In genomic region chr1:150366416-150367296, GRCh38 we compare ENCODE assay signal across 1 cellular context.
TF ChIP-seq lines count a peak whose summit lies in the region.

No MANE protein-coding gene starts in this region.

TF ChIP-seq in K562, 482 proteins besides CTCF, POLR2A, EP300 and RAD21:
- TF ChIP-seq C11orf30 (IDR thresholded peaks at IDR 0.05; ENCODE audit: low read depth) (peak; percentile 89), ARID3A (IDR thresholded peaks at IDR 0.05; ENCODE audit: borderline replicate concordance, low read depth, low read length) (0 out of 2 replicates have a peak, but pooled peaks have one; percentile 30), POLR2H (tag; IDR thresholded peaks at IDR 0.05; ENCODE audit: low read depth) (0 out of 2 replicates have a peak, but pooled peaks have one; percentile 25), MAFF (IDR thresholded peaks at IDR 0.05; ENCODE audit: low read length) (peak; percentile 65), FOXM1 (IDR thresholded peaks at IDR 0.05; ENCODE audit: low read depth) (no peak), FOXM1 (CRISPR knock-in tag; IDR thresholded peaks at IDR 0.05; ENCODE audit: low read depth) (no peak), ATF7 (IDR thresholded peaks at IDR 0.05) (0 out of 2 replicates have a peak, but pooled peaks have one; percentile 26), ZNF316 (IDR thresholded peaks at IDR 0.05) (peak; percentile 95), ATF3 (IDR thresholded peaks at IDR 0.05) (peak; percentile 54), ATF3 (CRISPR knock-in tag; conservative IDR thresholded peaks at IDR 0.05) (no peak), MAFK (IDR thresholded peaks at IDR 0.05; ENCODE audit: low read length) (peak; percentile 58), PKNOX1 (IDR thresholded peaks at IDR 0.05) (no peak), CEBPG (CRISPR knock-in tag; IDR thresholded peaks at IDR 0.05) (peak; percentile 40; the same call in 1 of the 2 replicates), CEBPG (tag; conservative IDR thresholded peaks at IDR 0.05 in 1 of 2, IDR thresholded peaks at IDR 0.05 in 1 of 2) (peak; percentile 27 to 48; a peak in 2 of 4 replicates), MLLT1 (IDR thresholded peaks at IDR 0.05) (no peak; a peak in 1 of 4 replicates), CAMTA2 (CRISPR knock-in tag; conservative IDR thresholded peaks at IDR 0.05) (no peak), CEBPB (tag; IDR thresholded peaks at IDR 0.05) (0 out of 2 replicates have a peak, but pooled peaks have one; percentile 13), NR2C1 (IDR thresholded peaks at IDR 0.05) (0 out of 2 replicates have a peak, but pooled peaks have one; percentile 16), NR2C1 (tag; IDR thresholded peaks at IDR 0.05) (no peak), SMARCA4 (IDR thresholded peaks at IDR 0.05) (peak; percentile 19; the same call in 1 of the 2 replicates), RBFOX2 (IDR thresholded peaks at IDR 0.05; ENCODE audit: low read depth, low read length) (peak; percentile 36; the same call in 1 of the 2 replicates), CBX3 (IDR thresholded peaks at IDR 0.05; ENCODE audit: borderline replicate concordance in 1 of 2, low read length in 2 of 2) (no peak), MAFG (tag; conservative IDR thresholded peaks at IDR 0.05) (peak; percentile 78), WHSC1 (IDR thresholded peaks at IDR 0.05; ENCODE audit: low read length) (no peak)
